Comparison of ENCODE assay signal across 13 cellular contexts in the genomic region with DNA sequence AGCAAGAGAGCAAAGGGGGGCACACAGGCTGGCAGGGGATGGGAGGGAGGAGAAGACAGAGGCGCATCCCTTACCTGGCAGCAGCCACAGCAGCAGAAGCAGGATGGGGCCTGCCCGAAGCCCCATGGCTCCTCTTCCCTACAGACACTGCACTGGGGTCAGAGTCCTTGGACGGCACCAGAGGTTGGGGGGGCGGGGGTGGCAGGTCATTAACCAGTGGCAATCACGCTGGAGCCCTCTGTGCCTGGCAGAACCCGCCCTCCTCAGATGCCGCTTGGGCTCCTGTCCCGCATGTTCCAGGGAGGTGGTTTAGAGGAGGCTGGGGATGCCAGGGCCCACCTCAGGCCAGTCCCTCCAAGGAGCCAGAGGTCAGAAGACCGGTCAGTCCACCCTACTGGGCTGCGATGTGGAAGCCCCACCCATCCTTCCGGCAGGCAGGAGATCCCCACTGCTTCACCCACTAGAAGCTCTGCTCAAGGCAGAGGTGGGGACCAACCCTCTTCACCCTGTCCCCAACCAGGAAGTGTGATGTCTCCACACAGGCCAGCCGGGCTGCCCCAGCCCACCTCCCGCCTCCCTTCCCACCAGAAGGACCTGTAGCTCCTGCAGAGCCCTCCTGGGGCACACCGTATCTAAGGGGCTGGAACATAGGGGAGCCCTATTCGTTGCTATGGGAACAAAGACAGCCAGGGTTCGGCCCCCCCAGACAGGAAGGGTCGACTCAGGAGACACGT. TPM values are rescaled to one million over a fixed set of nuclear protein-coding genes. Genes with fewer than 3 reads are reported as not detected.
DNase-seq lines count a peak whose midpoint lies in the region; ATAC-seq and TF ChIP-seq lines count a peak whose summit lies in the region.
"Had no signal": no experiment of that assay in that cellular context is flagged by ENCODE, and none has a peak within 500 bp of the region (broad histone marks: within the 10 kb centered on the region; RNA-seq: fewer than 3 reads in every experiment).

No MANE protein-coding gene starts in this region.

- H3K27ac ChIP-seq in lower lobe of right lung, result peak overlapping the region; percentile 53
- H3K27ac ChIP-seq in tibial artery, result no peak overlapping the region

- peak overlapping the region; percentile 71 for H3K27ac Mint-ChIP-seq in activated T-helper 2 cell treated with anti-CD3 and anti-CD28 coated beads, Interferon-gamma antibody, Interleukin-2, Interleukin-4, amounts not matched to agents 10 μg/mL and 5 μg/mL and 100 μg/mL, durations not matched to agents 14 hours and 24 hours and 36 hours
- H3K27ac Mint-ChIP-seq: brain had no signal

- ATAC-seq in Right ventricle myocardium superior (ENCODE audit: poor library complexity) (no peak), lower lobe of right lung (peak in 1 of 2 donors; percentile 17), GM21529 (IDR thresholded peaks at IDR 0.05; ENCODE audit: unreplicated experiment) (no peak)

- no peak overlapping the region for H3K4me3 Mint-ChIP-seq in activated T-helper 2 cell treated with anti-CD3 and anti-CD28 coated beads, Interferon-gamma antibody, Interleukin-2, Interleukin-4, amounts not matched to agents 10 μg/mL and 5 μg/mL and 100 μg/mL, durations not matched to agents 14 hours and 24 hours and 36 hours (ENCODE audit: low read depth)
- H3K4me3 Mint-ChIP-seq: brain, neural crest cell had no signal

- H3K27me3 ChIP-seq in lower lobe of right lung (ENCODE audit: low read depth), result peaks cover 3% of the 10 kb centered on the region
- peaks cover 0 to 60% of the 10 kb centered on the region in 2 donors for H3K27me3 ChIP-seq in tibial artery

- H3K36me3 ChIP-seq in lower lobe of right lung (no peaks in the 10 kb centered on the region), tibial artery (no peaks in the 10 kb centered on the region)

- H3K4me3 ChIP-seq in lower lobe of right lung (peak overlapping the region; percentile 10), tibial artery (no peak overlapping the region)

- H3K9me3 Mint-ChIP-seq in activated T-helper 2 cell treated with anti-CD3 and anti-CD28 coated beads, Interferon-gamma antibody, Interleukin-2, Interleukin-4, amounts not matched to agents 10 μg/mL and 5 μg/mL and 100 μg/mL, durations not matched to agents 14 hours and 24 hours and 36 hours, result peaks cover 3% of the 10 kb centered on the region
- H3K9me3 Mint-ChIP-seq: neural crest cell had no signal

- no peaks in the 10 kb centered on the region for H3K36me3 Mint-ChIP-seq in activated T-helper 2 cell treated with anti-CD3 and anti-CD28 coated beads, Interferon-gamma antibody, Interleukin-2, Interleukin-4, amounts not matched to agents 10 μg/mL and 5 μg/mL and 100 μg/mL, durations not matched to agents 14 hours and 24 hours and 36 hours (ENCODE audit: low read depth)
- H3K36me3 Mint-ChIP-seq: brain had no signal

- no peaks in the 10 kb centered on the region for H3K9me3 ChIP-seq in lower lobe of right lung
- no peaks in the 10 kb centered on the region for H3K9me3 ChIP-seq in tibial artery

- peaks cover 28% of the 10 kb centered on the region for H3K4me1 Mint-ChIP-seq in activated T-helper 2 cell treated with anti-CD3 and anti-CD28 coated beads, Interferon-gamma antibody, Interleukin-2, Interleukin-4, amounts not matched to agents 10 μg/mL and 5 μg/mL and 100 μg/mL, durations not matched to agents 14 hours and 24 hours and 36 hours (ENCODE audit: low read depth)

- H3K27me3 Mint-ChIP-seq in activated T-helper 2 cell treated with anti-CD3 and anti-CD28 coated beads, Interferon-gamma antibody, Interleukin-2, Interleukin-4, amounts not matched to agents 10 μg/mL and 5 μg/mL and 100 μg/mL, durations not matched to agents 14 hours and 24 hours and 36 hours (ENCODE audit: low read depth), result no peaks in the 10 kb centered on the region

- intact Hi-C loops in cardiac septum (cut with DNase I) (no loop called here), Right ventricle myocardium superior (cut with DNase I) (no loop called here), lower lobe of right lung (cut with DNase I) (no loop called here), tibial artery (cut with DNase I; ENCODE audit: low total_unique reads) (no loop called here)
- intact Hi-C loops in activated T-helper 2 cell treated with anti-CD3 and anti-CD28 coated beads, Interferon-gamma antibody, Interleukin-2, Interleukin-4, amounts not matched to agents 10 μg/mL and 5 μg/mL and 100 μg/mL, durations not matched to agents 14 hours and 24 hours and 36 hours (cut with micrococcal nuclease), result no loop called here

- H3K4me1 ChIP-seq in lower lobe of right lung (peaks cover 15% of the 10 kb centered on the region), tibial artery (peaks cover 0 to 6% (median 0%) of the 10 kb centered on the region in 4 donors)

- no peak for TF ChIP-seq CTCF in lower lobe of right lung (IDR thresholded peaks at IDR 0.05)
- no peak for TF ChIP-seq CTCF in tibial artery (IDR thresholded peaks at IDR 0.05)

- DNase-seq in cardiac septum (ENCODE audit: low spot score) (peak; percentile 46), Right ventricle myocardium superior (no peak), lower lobe of right lung (peak; percentile 36), tibial artery (peak; percentile 12 to 51), cerebellar cortex (ENCODE audit: low spot score) (no peak), superior temporal gyrus (ENCODE audit: extremely low spot score) (no peak)
- DNase-seq in activated T-helper 2 cell treated with anti-CD3 and anti-CD28 coated beads, Interferon-gamma antibody, Interleukin-2, Interleukin-4, amounts not matched to agents 10 μg/mL and 5 μg/mL and 100 μg/mL, durations not matched to agents 14 hours and 24 hours and 36 hours (ENCODE audit: low spot score), result no peak
- DNase-seq: HCEC 1CT, NCI-H187 treated with DMSO at 0.1 percent for 48 hours had no signal

RNA-seq across cellular contexts. Expression of gene ZG16B, which starts 11.7 kb away (rescaled TPM):
- total RNA-seq in cardiac septum (not detected), Right ventricle myocardium superior (not detected), lower lobe of right lung (4.5 TPM)
- total RNA-seq in activated T-helper 2 cell treated with anti-CD3 and anti-CD28 coated beads, Interferon-gamma antibody, Interleukin-2, Interleukin-4, amounts not matched to agents 10 μg/mL and 5 μg/mL and 100 μg/mL, durations not matched to agents 14 hours and 24 hours and 36 hours, result 7.7 and 8.6 TPM in 2 replicates
- total RNA-seq: neural crest cell had no signal

RNA-seq across cellular contexts. Expression of gene PRSS22, which starts 16.2 kb away (rescaled TPM):
- total RNA-seq in cardiac septum (not detected), Right ventricle myocardium superior (not detected), lower lobe of right lung (15.3 TPM)
- not detected in 2 replicates for total RNA-seq in activated T-helper 2 cell treated with anti-CD3 and anti-CD28 coated beads, Interferon-gamma antibody, Interleukin-2, Interleukin-4, amounts not matched to agents 10 μg/mL and 5 μg/mL and 100 μg/mL, durations not matched to agents 14 hours and 24 hours and 36 hours
- total RNA-seq: neural crest cell, temporal lobe had no signal

RNA-seq across cellular contexts. Expression of gene PRSS21, which starts 24.7 kb away (rescaled TPM):
- total RNA-seq in cardiac septum (not detected), Right ventricle myocardium superior (not detected), lower lobe of right lung (26.5 TPM)
- 11.4 and 11.5 TPM in 2 replicates for total RNA-seq in activated T-helper 2 cell treated with anti-CD3 and anti-CD28 coated beads, Interferon-gamma antibody, Interleukin-2, Interleukin-4, amounts not matched to agents 10 μg/mL and 5 μg/mL and 100 μg/mL, durations not matched to agents 14 hours and 24 hours and 36 hours
- total RNA-seq: neural crest cell, temporal lobe had no signal

RNA-seq across cellular contexts. Expression of gene FLYWCH2, which starts 41.2 kb away (rescaled TPM):
- 20.8 TPM for total RNA-seq in cardiac septum
- 27.9 TPM for total RNA-seq in Right ventricle myocardium superior
- 21.0 and 23.6 TPM in 2 replicates for total RNA-seq in activated T-helper 2 cell treated with anti-CD3 and anti-CD28 coated beads, Interferon-gamma antibody, Interleukin-2, Interleukin-4, amounts not matched to agents 10 μg/mL and 5 μg/mL and 100 μg/mL, durations not matched to agents 14 hours and 24 hours and 36 hours
- 27.8 TPM for total RNA-seq in lower lobe of right lung

RNA-seq across cellular contexts. Expression of gene PRSS41, which starts 43.5 kb away (rescaled TPM):
- total RNA-seq in cardiac septum, result not detected
- not detected for total RNA-seq in Right ventricle myocardium superior
- not detected in 2 replicates for total RNA-seq in activated T-helper 2 cell treated with anti-CD3 and anti-CD28 coated beads, Interferon-gamma antibody, Interleukin-2, Interleukin-4, amounts not matched to agents 10 μg/mL and 5 μg/mL and 100 μg/mL, durations not matched to agents 14 hours and 24 hours and 36 hours
- total RNA-seq in lower lobe of right lung, result not detected
- total RNA-seq: neural crest cell, temporal lobe had no signal

Comparison
In these comparisons a context has a peak if more than half of its experiments do, and no peak if none do; other contexts are left out.
1. DNase-seq: peak in cardiac septum (single experiment), lower lobe of right lung (single experiment) and tibial artery (2 of 2); none in Right ventricle myocardium superior (single experiment), activated T-helper 2 cell treated with anti-CD3 and anti-CD28 coated beads, Interferon-gamma antibody, Interleukin-2, Interleukin-4, amounts not matched to agents 10 μg/mL and 5 μg/mL and 100 μg/mL, durations not matched to agents 14 hours and 24 hours and 36 hours (single experiment), cerebellar cortex (single experiment) and superior temporal gyrus (single experiment).
2. RNA of gene PRSS22, which starts 16.2 kb away (total RNA-seq): 15.3 TPM in lower lobe of right lung (single experiment); not detected in cardiac septum (single experiment), not detected in Right ventricle myocardium superior (single experiment) and not detected in activated T-helper 2 cell treated with anti-CD3 and anti-CD28 coated beads, Interferon-gamma antibody, Interleukin-2, Interleukin-4, amounts not matched to agents 10 μg/mL and 5 μg/mL and 100 μg/mL, durations not matched to agents 14 hours and 24 hours and 36 hours; every median in the first group is over 10 times any median in the second.
3. RNA of gene PRSS21, which starts 24.7 kb away (total RNA-seq): 26.5 TPM in lower lobe of right lung (single experiment) and 11.4 to 11.5 TPM in activated T-helper 2 cell treated with anti-CD3 and anti-CD28 coated beads, Interferon-gamma antibody, Interleukin-2, Interleukin-4, amounts not matched to agents 10 μg/mL and 5 μg/mL and 100 μg/mL, durations not matched to agents 14 hours and 24 hours and 36 hours; not detected in cardiac septum (single experiment) and not detected in Right ventricle myocardium superior (single experiment); every median in the first group is over 10 times any median in the second.